Comparison of ENCODE assay signal across 8 cellular contexts in the genomic region with DNA sequence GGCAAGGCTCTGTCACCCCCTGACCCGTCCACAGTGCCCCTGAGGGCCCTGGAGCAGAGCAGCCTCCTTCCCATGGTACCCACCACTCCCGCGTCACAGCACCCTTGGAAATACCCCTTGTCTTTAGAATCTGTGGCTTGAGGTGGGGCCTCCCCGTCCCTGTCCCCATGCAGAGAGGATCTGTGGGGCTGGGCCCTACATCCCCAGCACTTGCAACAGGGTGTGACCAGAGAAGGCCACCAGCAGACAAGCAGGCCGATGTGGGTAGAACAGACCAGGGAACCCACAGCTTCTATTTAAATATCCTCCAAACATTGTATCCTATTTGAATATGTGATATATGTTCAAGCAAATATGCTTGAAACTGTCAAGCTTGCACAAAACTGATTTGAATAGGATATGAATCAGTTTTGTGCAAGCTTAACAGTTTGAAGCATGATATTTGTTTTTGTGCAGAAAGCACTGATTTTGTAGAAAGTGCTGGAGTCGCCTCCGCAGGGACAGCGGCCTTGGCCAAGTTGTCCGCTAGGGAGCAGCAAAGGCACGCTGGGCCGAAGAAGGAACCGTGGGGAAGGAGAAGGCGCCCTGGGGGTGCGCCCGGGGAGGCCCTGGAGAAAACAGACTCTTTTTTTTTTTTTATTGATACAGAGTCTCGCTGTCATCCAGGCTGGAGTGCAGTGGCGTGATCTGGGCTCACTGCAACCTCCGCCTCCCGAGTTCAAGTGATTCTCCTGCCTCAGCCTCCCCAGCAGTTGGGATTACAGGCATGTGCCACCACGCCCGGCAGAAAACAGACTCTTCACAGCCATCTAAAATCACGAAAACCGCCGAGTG. TPM values are rescaled to one million over a fixed set of nuclear protein-coding genes. Genes with fewer than 3 reads are reported as not detected.
A peak's percentile ranks its signal among the peaks of the same experiment; 100 is the strongest.
DNase-seq lines count a peak whose midpoint lies in the region; ATAC-seq lines count a peak whose summit lies in the region.

No MANE protein-coding gene starts in this region.

- ATAC-seq in HG02610 (IDR thresholded peaks at IDR 0.05; ENCODE audit: unreplicated experiment) = no peak

- in situ Hi-C loops in Caki2 (cut with HindIII; ENCODE audit: low pct_unique_long_range_greater_than_20kb, low sequenced_read_pairs) = no loop called here

- DNase-seq in Caki2 (ENCODE audit: low read depth) = peak; percentile 29
- DNase-seq in GM19238 (ENCODE audit: insufficient read length, low spot score) = peak; percentile 53
- peak; percentile 48 for DNase-seq in MV-4-11 (lab: John Stamatoyannopoulos, UW)
- DNase-seq in amniotic epithelial cell (ENCODE audit: low read depth) = peak; percentile 27
- peak; percentile 44 for DNase-seq in iris pigment epithelial cell (ENCODE audit: low read depth)
- DNase-seq in stimulated activated CD4-positive, alpha-beta T cell treated with anti-CD3 and anti-CD28 coated beads, Interleukin-4, amount 100 ng/mL, for 48 hours (ENCODE audit: low read depth in 2 of 2) = peak; percentile 47 to 50
- DNase-seq in KG1 (lab: John Stamatoyannopoulos, UW) = no peak

RNA-seq across cellular contexts. Expression of a gene that starts 2.2 kb away (rescaled TPM):
- not detected in 2 replicates for total RNA-seq in Caki2 (2014; rRNA removed; shearing (Covaris generic); ENCODE audit: low replicate concordance)
